2 cellular contexts compared by ENCODE assay signal in genomic region chr11:86468169-86468568, GRCh38.
A peak's percentile ranks its signal among the peaks of the same experiment; 100 is the strongest.
TF ChIP-seq lines count a peak whose summit lies in the region.

No MANE protein-coding gene starts in this region.

TF ChIP-seq in HEK293, 187 proteins besides CTCF, POLR2A, EP300 and RAD21:
- TF ChIP-seq ZNF366 (tag by site-specific recombination; conservative IDR thresholded peaks at IDR 0.05): peak; percentile 95
- TF ChIP-seq SCRT1 (tag by site-specific recombination; IDR thresholded peaks at IDR 0.05; ENCODE audit: borderline replicate concordance): no peak
- peak; percentile 89 for TF ChIP-seq ZBTB17 (tag by site-specific recombination; IDR thresholded peaks at IDR 0.05)

TF ChIP-seq in IMR-90, 13 proteins besides CTCF, POLR2A, EP300 and RAD21:
- TF ChIP-seq NFE2L2 (IDR thresholded peaks at IDR 0.05; ENCODE audit: low read depth, low read length) (no peak), RCOR1 (IDR thresholded peaks at IDR 0.05; ENCODE audit: insufficient replicate concordance, low read length) (no peak), MAFK (IDR thresholded peaks at IDR 0.05; ENCODE audit: low read depth, low read length) (no peak), USF2 (IDR thresholded peaks at IDR 0.05; ENCODE audit: low read depth, low read length) (no peak), ELK1 (IDR thresholded peaks at IDR 0.05; ENCODE audit: borderline replicate concordance, low read depth, low read length) (no peak)
